Comparison of ENCODE assay signal across 1 cellular context in genomic region chr20:64101731-64102621, GRCh38.
A peak's percentile ranks its signal among the peaks of the same experiment; 100 is the strongest.
TF ChIP-seq lines count a peak whose summit lies in the region.

No MANE protein-coding gene starts in this region.

TF ChIP-seq in endothelial cell of umbilical vein, 7 proteins besides CTCF, POLR2A, EP300 and RAD21:
- TF ChIP-seq JUN (IDR thresholded peaks at IDR 0.05; ENCODE audit: borderline replicate concordance, insufficient read depth, insufficient read length, low read depth), result no peak
- TF ChIP-seq EZH2 (IDR thresholded peaks at IDR 0.05; ENCODE audit: borderline replicate concordance, low read depth, low read length, severe bottlenecking), result peak; percentile 62
